ENCODE assay signal across 18 cellular contexts in genomic region chr12:22880810-22881209, GRCh38.
DNase-seq lines count a peak whose midpoint lies in the region; ATAC-seq and TF ChIP-seq lines count a peak whose summit lies in the region.
"Had no signal": no experiment of that assay in that cellular context is flagged by ENCODE, and none has a peak within 500 bp of the region (broad histone marks: within the 10 kb centered on the region; RNA-seq: fewer than 3 reads in every experiment).

No MANE protein-coding gene starts in this region.

- peaks cover 2% of the 10 kb centered on the region for H3K9me3 Mint-ChIP-seq in endodermal cell
- no peaks in the 10 kb centered on the region for H3K9me3 Mint-ChIP-seq in stimulated activated memory B cell treated with anti-CD40 and anti-IgM and Interleukin-4, amounts not matched to agents 10 μg/mL and 1 μg/mL and 100 μg/mL, for 72 hours
- H3K9me3 Mint-ChIP-seq in activated naive CD8-positive, alpha-beta T cell treated with anti-CD3 and anti-CD28 coated beads, Interleukin-2, amount 50 U/mL, for 24 hours = no peaks in the 10 kb centered on the region

- no peak overlapping the region for H3K18ac ChIP-seq in trophoblast cell (ENCODE audit: low read length)

- H3K9me3 ChIP-seq in WERI-Rb-1 (ENCODE audit: severe bottlenecking) = no peaks in the 10 kb centered on the region
- peaks cover 10% of the 10 kb centered on the region for H3K9me3 ChIP-seq in endodermal cell (ENCODE audit: control insufficient read depth, low read length)
- H3K9me3 ChIP-seq in osteoblast (ENCODE audit: low read depth, low read length) = no peaks in the 10 kb centered on the region
- H3K9me3 ChIP-seq in trophoblast cell (ENCODE audit: insufficient read depth, low read depth, low read length) = no peaks in the 10 kb centered on the region
- H3K9me3 ChIP-seq: HAP-1 had no signal

- no peaks in the 10 kb centered on the region for H4K20me1 ChIP-seq in osteoblast (ENCODE audit: insufficient read depth, low read length)

- no peak overlapping the region for H3K9ac ChIP-seq in endodermal cell (ENCODE audit: extremely low read depth, low read length, poor library complexity, severe bottlenecking)
- no peak overlapping the region for H3K9ac ChIP-seq in trophoblast cell (ENCODE audit: low read length)

- peak; percentile 44 for ATAC-seq in stimulated activated memory B cell treated with anti-CD40 and anti-IgM and Interleukin-4, amounts not matched to agents 10 μg/mL and 1 μg/mL and 100 μg/mL, for 72 hours
- no peak for ATAC-seq in activated naive CD8-positive, alpha-beta T cell treated with anti-CD3 and anti-CD28 coated beads, Interleukin-2, amount 50 U/mL, for 24 hours

- H3K4me2 ChIP-seq in osteoblast (ENCODE audit: insufficient read depth, low read length) = no peak overlapping the region
- no peak overlapping the region for H3K4me2 ChIP-seq in trophoblast cell (ENCODE audit: low read length)

- no peaks in the 10 kb centered on the region for H3K27me3 Mint-ChIP-seq in endodermal cell (ENCODE audit: insufficient read depth)
- peaks cover 6% of the 10 kb centered on the region for H3K27me3 Mint-ChIP-seq in stimulated activated memory B cell treated with anti-CD40 and anti-IgM and Interleukin-4, amounts not matched to agents 10 μg/mL and 1 μg/mL and 100 μg/mL, for 72 hours
- H3K27me3 Mint-ChIP-seq in activated naive CD8-positive, alpha-beta T cell treated with anti-CD3 and anti-CD28 coated beads, Interleukin-2, amount 50 U/mL, for 24 hours = no peaks in the 10 kb centered on the region

- H3K4me1 Mint-ChIP-seq in endodermal cell = peaks cover 14% of the 10 kb centered on the region
- H3K4me1 Mint-ChIP-seq in stimulated activated memory B cell treated with anti-CD40 and anti-IgM and Interleukin-4, amounts not matched to agents 10 μg/mL and 1 μg/mL and 100 μg/mL, for 72 hours = no peaks in the 10 kb centered on the region
- no peaks in the 10 kb centered on the region for H3K4me1 Mint-ChIP-seq in activated naive CD8-positive, alpha-beta T cell treated with anti-CD3 and anti-CD28 coated beads, Interleukin-2, amount 50 U/mL, for 24 hours
- H3K4me1 Mint-ChIP-seq: CD4-positive, alpha-beta memory T cell had no signal

- H4K8ac ChIP-seq in trophoblast cell (ENCODE audit: low read depth, low read length) = no peak overlapping the region

- H4K12ac ChIP-seq in trophoblast cell (ENCODE audit: low read depth, low read length) = no peak overlapping the region

- no peak overlapping the region for H2BK12ac ChIP-seq in trophoblast cell (ENCODE audit: low read length)

- H2AFZ ChIP-seq in osteoblast (ENCODE audit: low read length) (no peak overlapping the region), trophoblast cell (ENCODE audit: insufficient read depth, low read length, poor library complexity) (no peak overlapping the region)

- H3K36me3 Mint-ChIP-seq in endodermal cell (ENCODE audit: low read depth) = peaks cover 67% of the 10 kb centered on the region
- H3K36me3 Mint-ChIP-seq in stimulated activated memory B cell treated with anti-CD40 and anti-IgM and Interleukin-4, amounts not matched to agents 10 μg/mL and 1 μg/mL and 100 μg/mL, for 72 hours = no peaks in the 10 kb centered on the region
- no peaks in the 10 kb centered on the region for H3K36me3 Mint-ChIP-seq in activated naive CD8-positive, alpha-beta T cell treated with anti-CD3 and anti-CD28 coated beads, Interleukin-2, amount 50 U/mL, for 24 hours (ENCODE audit: low read depth)
- H3K36me3 Mint-ChIP-seq: CD4-positive, alpha-beta memory T cell had no signal

- peak overlapping the region; percentile 67 for H3K27ac ChIP-seq in WERI-Rb-1
- no peak overlapping the region for H3K27ac ChIP-seq in endodermal cell (ENCODE audit: low read depth, low read length)
- H3K27ac ChIP-seq in osteoblast (ENCODE audit: low read depth, low read length) = no peak overlapping the region
- no peak overlapping the region for H3K27ac ChIP-seq in trophoblast cell (ENCODE audit: low read depth, low read length)

- no peaks in the 10 kb centered on the region for H3K79me2 ChIP-seq in osteoblast (ENCODE audit: insufficient read depth, low read length)
- H3K79me2 ChIP-seq in trophoblast cell (ENCODE audit: control insufficient read depth, insufficient read depth, low read length, poor library complexity) = no peaks in the 10 kb centered on the region

- no peak overlapping the region for H3K14ac ChIP-seq in trophoblast cell (ENCODE audit: low read length)

- H3K79me1 ChIP-seq in trophoblast cell (ENCODE audit: low read length) = no peaks in the 10 kb centered on the region

- no peak overlapping the region for H4K91ac ChIP-seq in trophoblast cell (ENCODE audit: low read depth, low read length)

- H3K4ac ChIP-seq in trophoblast cell (ENCODE audit: low read depth, low read length) = no peak overlapping the region

- H3K23ac ChIP-seq in trophoblast cell (ENCODE audit: low read length) = no peak overlapping the region

- no peaks in the 10 kb centered on the region for H3K4me1 ChIP-seq in endodermal cell (ENCODE audit: control insufficient read depth, insufficient read depth, low read length)
- H3K4me1 ChIP-seq in osteoblast (ENCODE audit: insufficient read depth, low read length) = no peaks in the 10 kb centered on the region
- peaks cover 0 to 2% of the 10 kb centered on the region in 2 experiments for H3K4me1 ChIP-seq in trophoblast cell (ENCODE audit: control insufficient read depth in 1 of 2, insufficient read depth in 2 of 2, low read length in 2 of 2)
- H3K4me1 ChIP-seq: HAP-1 had no signal

- H3K4me3 Mint-ChIP-seq in endodermal cell = no peak overlapping the region
- no peak overlapping the region for H3K4me3 Mint-ChIP-seq in stimulated activated memory B cell treated with anti-CD40 and anti-IgM and Interleukin-4, amounts not matched to agents 10 μg/mL and 1 μg/mL and 100 μg/mL, for 72 hours
- no peak overlapping the region for H3K4me3 Mint-ChIP-seq in activated naive CD8-positive, alpha-beta T cell treated with anti-CD3 and anti-CD28 coated beads, Interleukin-2, amount 50 U/mL, for 24 hours
- H3K4me3 Mint-ChIP-seq: CD4-positive, alpha-beta memory T cell; HFFc6 had no signal

- WGBS in endodermal cell (ENCODE audit: insufficient coverage in 1 of 2, insufficient read length in 1 of 2), 2 experiments = 85 to 95% methylated on average over 3 to 6 of the region's 6 CpGs
- WGBS in trophoblast cell (ENCODE audit: extremely low coverage, insufficient coverage, insufficient read length) = no CpG with 5 or more reads among the region's 6 CpGs

- H3K27me3 ChIP-seq in WERI-Rb-1 (ENCODE audit: insufficient read depth, low read depth, severe bottlenecking) (no peaks in the 10 kb centered on the region), endodermal cell (ENCODE audit: control insufficient read depth, insufficient read depth, low read length, poor library complexity, severe bottlenecking) (no peaks in the 10 kb centered on the region), osteoblast (ENCODE audit: insufficient read depth, low read length) (no peaks in the 10 kb centered on the region), trophoblast cell (ENCODE audit: insufficient read depth, low read length) (no peaks in the 10 kb centered on the region)

- DNase-seq in WERI-Rb-1 = peak; percentile 29
- DNase-seq in endodermal cell = no peak
- DNase-seq in osteoblast (ENCODE audit: insufficient read length, low spot score, missing footprints) = peak; percentile 32
- DNase-seq in activated naive CD8-positive, alpha-beta T cell treated with anti-CD3 and anti-CD28 coated beads, Interleukin-2, amount 50 U/mL, for 24 hours = no peak
- DNase-seq in anterior cingulate cortex (lab: John Stamatoyannopoulos, UW) = no peak
- no peak for DNase-seq in trophoblast cell
- no peak for DNase-seq in activated naive CD4-positive, alpha-beta T cell (lab: John Stamatoyannopoulos, UW)
- DNase-seq: C1 segment of cervical spinal cord; Calu3; CD4-positive, alpha-beta memory T cell; COR-L47; DMS53; DMS79 treated with DMSO at 0.1 percent for 48 hours; GF-D8; GOT3; HFFc6 had no signal

- no peak overlapping the region for H2BK120ac ChIP-seq in trophoblast cell (ENCODE audit: insufficient read depth, low read length, poor library complexity)

- no peak overlapping the region for H2BK5ac ChIP-seq in trophoblast cell (ENCODE audit: low read depth, low read length, poor library complexity)

- no peak overlapping the region for H3K4me3 ChIP-seq in WERI-Rb-1 (ENCODE audit: low read depth, low read length)
- H3K4me3 ChIP-seq in endodermal cell (ENCODE audit: low read length) = no peak overlapping the region
- no peak overlapping the region for H3K4me3 ChIP-seq in osteoblast (ENCODE audit: insufficient read depth, low read length)
- H3K4me3 ChIP-seq in trophoblast cell (ENCODE audit: low read depth, low read length) = no peak overlapping the region
- H3K4me3 ChIP-seq: HAP-1 had no signal

- no peaks in the 10 kb centered on the region for H3K36me3 ChIP-seq in WERI-Rb-1
- peaks cover 75% of the 10 kb centered on the region for H3K36me3 ChIP-seq in endodermal cell (ENCODE audit: control insufficient read depth, insufficient read depth, low read length)
- no peaks in the 10 kb centered on the region for H3K36me3 ChIP-seq in osteoblast (ENCODE audit: insufficient read depth, low read length)
- no peaks in the 10 kb centered on the region for H3K36me3 ChIP-seq in trophoblast cell (ENCODE audit: control insufficient read depth in 1 of 2, insufficient read depth in 2 of 2, low read length in 2 of 2)
- H3K36me3 ChIP-seq: HAP-1 had no signal

- H2AK5ac ChIP-seq in trophoblast cell (ENCODE audit: low read length) = no peak overlapping the region

- peak overlapping the region; percentile 22 for H3K27ac Mint-ChIP-seq in endodermal cell
- no peak overlapping the region for H3K27ac Mint-ChIP-seq in stimulated activated memory B cell treated with anti-CD40 and anti-IgM and Interleukin-4, amounts not matched to agents 10 μg/mL and 1 μg/mL and 100 μg/mL, for 72 hours
- H3K27ac Mint-ChIP-seq in activated naive CD8-positive, alpha-beta T cell treated with anti-CD3 and anti-CD28 coated beads, Interleukin-2, amount 50 U/mL, for 24 hours = no peak overlapping the region
- H3K27ac Mint-ChIP-seq: CD4-positive, alpha-beta memory T cell; HFFc6 had no signal

- no peak for TF ChIP-seq CTCF in WERI-Rb-1 (IDR thresholded peaks at IDR 0.05; ENCODE audit: low read depth, low read length)
- no peak for TF ChIP-seq CTCF in endodermal cell (conservative IDR thresholded peaks at IDR 0.05)
- TF ChIP-seq CTCF in osteoblast (IDR thresholded peaks at IDR 0.05; ENCODE audit: extremely low read depth, low read depth, low read length) = no peak

Comparison
In these comparisons a context has a peak if more than half of its experiments do, and no peak if none do; other contexts are left out.
1. DNase-seq: peak in WERI-Rb-1 (single experiment) and osteoblast (single experiment); none in endodermal cell (single experiment), activated naive CD8-positive, alpha-beta T cell treated with anti-CD3 and anti-CD28 coated beads, Interleukin-2, amount 50 U/mL, for 24 hours (single experiment), anterior cingulate cortex (0 of 58), trophoblast cell (0 of 2) and activated naive CD4-positive, alpha-beta T cell (0 of 4).